ENCODE assay signal across 12 cellular contexts in the genomic region with DNA sequence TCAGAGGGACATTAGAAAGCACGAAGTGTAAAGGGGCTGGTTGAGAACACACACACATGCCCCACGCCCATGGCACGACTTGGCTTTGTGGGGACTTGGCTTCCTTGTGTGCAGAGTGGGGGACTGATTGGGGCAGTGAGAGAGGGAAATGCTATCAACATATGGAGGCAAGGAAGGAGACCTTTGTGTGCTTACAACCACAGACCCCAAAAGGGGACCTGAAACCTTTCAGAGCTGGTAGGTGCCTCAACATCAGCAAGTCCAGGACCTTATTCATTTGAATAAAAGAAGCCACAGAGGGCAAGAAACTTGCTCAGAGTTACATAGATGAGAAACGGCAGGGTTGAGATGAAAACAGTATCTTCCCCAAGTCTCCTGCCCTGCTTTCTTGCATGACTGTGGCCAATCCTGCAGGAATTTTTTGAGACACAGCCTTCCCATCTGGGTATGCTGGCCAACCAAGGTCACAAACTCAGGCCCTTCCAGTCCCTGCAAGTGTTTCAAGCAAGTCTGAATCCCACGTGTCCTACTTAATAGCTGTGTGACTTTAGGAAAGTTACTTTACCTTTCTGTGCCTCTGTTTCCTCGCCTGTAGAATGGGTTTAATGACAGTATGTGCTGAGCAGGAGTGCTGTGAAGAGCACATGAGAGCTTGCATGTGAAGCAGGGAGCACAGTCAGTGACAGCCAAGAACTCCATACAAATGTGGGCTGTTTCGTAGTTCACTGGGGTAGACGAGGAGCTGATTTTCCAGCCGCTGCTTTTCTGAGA. TPM values are rescaled to one million over a fixed set of nuclear protein-coding genes. Genes with fewer than 3 reads are reported as not detected.
DNase-seq lines count a peak whose midpoint lies in the region; ATAC-seq, FAIRE-seq and TF ChIP-seq lines count a peak whose summit lies in the region.
"Had no signal": no experiment of that assay in that cellular context is flagged by ENCODE, and none has a peak within 500 bp of the region (broad histone marks: within the 10 kb centered on the region; RNA-seq: fewer than 3 reads in every experiment).

No MANE protein-coding gene starts in this region.

- BruUV-seq in PC-9 (replicated peaks; lab: Mats Ljungman, UMichigan) = no TSS peak

- H3K9me2 ChIP-seq in Karpas-422 (replicated peaks; ENCODE audit: insufficient read depth, low read length) (no peaks in the 10 kb centered on the region), PC-9 (ENCODE audit: insufficient read depth) (no peaks in the 10 kb centered on the region)

- in situ Hi-C loops in GM13977 (cut with MboI; ENCODE audit: low pct_unique_long_range_greater_than_20kb, low sequenced_read_pairs, unreplicated experiment) = no loop called here

- CTCF ChIA-PET in PC-9 (lab: Charles Lee) = no interaction called here

- ATAC-seq in GM19452 (IDR thresholded peaks at IDR 0.05; ENCODE audit: unreplicated experiment) (peak; percentile 99), HG02885 (IDR thresholded peaks at IDR 0.05; ENCODE audit: poor library complexity, unreplicated experiment) (peak; percentile 99)
- ATAC-seq: left lung had no signal

- DNase-seq in GM13977 (ENCODE audit: low spot score) (peak; percentile 66), Karpas-422 (peak; percentile 42), NCI-H524 (lab: John Stamatoyannopoulos, UW) (no peak), PC-9 (no peak), D721Med (ENCODE audit: insufficient read length, low spot score) (no peak), tibial artery (no peak)
- DNase-seq: activated gamma-delta T cell, BE2C, foreskin fibroblast, left lung had no signal

- H3K9me3 ChIP-seq in Karpas-422 (ENCODE audit: low read length) = no peaks in the 10 kb centered on the region
- H3K9me3 ChIP-seq in PC-9 (ENCODE audit: insufficient read depth, low read depth) = no peaks in the 10 kb centered on the region
- H3K9me3 ChIP-seq in tibial artery = peaks cover 0 to 5% (median 0%) of the 10 kb centered on the region in 3 donors
- H3K9me3 ChIP-seq: BE2C, left lung had no signal

- H3K27ac ChIP-seq in Karpas-422 (ENCODE audit: low read length) (no peak overlapping the region), PC-9 (no peak overlapping the region), tibial artery (no peak overlapping the region)
- H3K27ac ChIP-seq: left lung had no signal

- intact Hi-C loops in PC-9 (cut with micrococcal nuclease; ENCODE audit: unreplicated experiment) = no loop called here
- intact Hi-C loops in tibial artery (cut with DNase I; ENCODE audit: low total_unique reads) = no loop called here

- 0 out of 2 replicates have a peak overlapping the region, but pooled peaks have one; percentile 11 for H3K9ac ChIP-seq in Karpas-422 (ENCODE audit: low read length)

- H2AFZ ChIP-seq in Karpas-422 (ENCODE audit: low read length) (no peak overlapping the region), PC-9 (no peak overlapping the region)

- H3K27me3 ChIP-seq in Karpas-422 (ENCODE audit: low read length) (no peaks in the 10 kb centered on the region), PC-9 (ENCODE audit: insufficient read depth, low read depth) (peaks cover 39% of the 10 kb centered on the region), tibial artery (peaks cover 0 to 3% of the 10 kb centered on the region in 2 donors)
- H3K27me3 ChIP-seq: BE2C, left lung had no signal

- H3K36me3 ChIP-seq in Karpas-422 (ENCODE audit: insufficient read depth, low read length) (no peaks in the 10 kb centered on the region), PC-9 (ENCODE audit: low read depth) (no peaks in the 10 kb centered on the region), tibial artery (no peaks in the 10 kb centered on the region)
- H3K36me3 ChIP-seq: BE2C, left lung had no signal

- no peak overlapping the region for H3K4me3 ChIP-seq in Karpas-422 (ENCODE audit: low read length)
- no peak overlapping the region for H3K4me3 ChIP-seq in PC-9
- no peak overlapping the region for H3K4me3 ChIP-seq in tibial artery
- H3K4me3 ChIP-seq: left lung had no signal

- POLR2A ChIA-PET in PC-9 (lab: Charles Lee; ENCODE audit: unreplicated experiment) = no interaction called here

- H3K4me2 ChIP-seq in Karpas-422 (ENCODE audit: low read depth, low read length, poor library complexity, severe bottlenecking) = no peak overlapping the region
- no peak overlapping the region for H3K4me2 ChIP-seq in PC-9

- FAIRE-seq in D721Med (lab: Jason Lieb, UNC) = no peak

- H3K4me1 ChIP-seq in Karpas-422 (ENCODE audit: low read length) (peaks cover 4% of the 10 kb centered on the region), PC-9 (replicated peaks; ENCODE audit: insufficient read depth) (no peaks in the 10 kb centered on the region), tibial artery (no peaks in the 10 kb centered on the region)
- H3K4me1 ChIP-seq: BE2C, left lung had no signal

- no peak for TF ChIP-seq CTCF in GM13977 (IDR thresholded peaks at IDR 0.05; ENCODE audit: extremely low read depth, insufficient read depth, missing control alignments)
- TF ChIP-seq CTCF in PC-9 (conservative IDR thresholded peaks at IDR 0.05) = no peak
- TF ChIP-seq CTCF in D721Med (IDR thresholded peaks at IDR 0.05; ENCODE audit: insufficient read depth, missing control alignments) = no peak
- no peak for TF ChIP-seq CTCF in tibial artery (IDR thresholded peaks at IDR 0.05)

- H4K20me1 ChIP-seq in Karpas-422 (ENCODE audit: insufficient read depth, low read depth, low read length) = no peaks in the 10 kb centered on the region
- H4K20me1 ChIP-seq in PC-9 (ENCODE audit: insufficient read depth) = no peaks in the 10 kb centered on the region; the same call in 1 of the 2 replicates

- H3F3A ChIP-seq in PC-9 (ENCODE audit: insufficient read depth, low read depth) = no peaks in the 10 kb centered on the region

- H3K79me2 ChIP-seq in Karpas-422 (ENCODE audit: low read length) (no peaks in the 10 kb centered on the region), PC-9 (ENCODE audit: low read depth) (no peaks in the 10 kb centered on the region)

RNA-seq across cellular contexts. Expression of gene C16orf78, which starts 26.2 kb away (rescaled TPM):
- total RNA-seq in Karpas-422 (2014; rRNA removed; shearing (Covaris generic); ENCODE audit: low replicate concordance) = not detected in 2 replicates
- total RNA-seq in PC-9 (2021) = not detected in 2 replicates
- total RNA-seq: left lung had no signal

Comparison
In these comparisons a context has a peak if more than half of its experiments do, and no peak if none do; other contexts are left out.
1. DNase-seq: peak in GM13977 (single experiment) and Karpas-422 (single experiment); none in NCI-H524 (0 of 2), PC-9 (0 of 2), D721Med (single experiment) and tibial artery (0 of 2).